1 cellular context compared by ENCODE assay signal in the genomic region with DNA sequence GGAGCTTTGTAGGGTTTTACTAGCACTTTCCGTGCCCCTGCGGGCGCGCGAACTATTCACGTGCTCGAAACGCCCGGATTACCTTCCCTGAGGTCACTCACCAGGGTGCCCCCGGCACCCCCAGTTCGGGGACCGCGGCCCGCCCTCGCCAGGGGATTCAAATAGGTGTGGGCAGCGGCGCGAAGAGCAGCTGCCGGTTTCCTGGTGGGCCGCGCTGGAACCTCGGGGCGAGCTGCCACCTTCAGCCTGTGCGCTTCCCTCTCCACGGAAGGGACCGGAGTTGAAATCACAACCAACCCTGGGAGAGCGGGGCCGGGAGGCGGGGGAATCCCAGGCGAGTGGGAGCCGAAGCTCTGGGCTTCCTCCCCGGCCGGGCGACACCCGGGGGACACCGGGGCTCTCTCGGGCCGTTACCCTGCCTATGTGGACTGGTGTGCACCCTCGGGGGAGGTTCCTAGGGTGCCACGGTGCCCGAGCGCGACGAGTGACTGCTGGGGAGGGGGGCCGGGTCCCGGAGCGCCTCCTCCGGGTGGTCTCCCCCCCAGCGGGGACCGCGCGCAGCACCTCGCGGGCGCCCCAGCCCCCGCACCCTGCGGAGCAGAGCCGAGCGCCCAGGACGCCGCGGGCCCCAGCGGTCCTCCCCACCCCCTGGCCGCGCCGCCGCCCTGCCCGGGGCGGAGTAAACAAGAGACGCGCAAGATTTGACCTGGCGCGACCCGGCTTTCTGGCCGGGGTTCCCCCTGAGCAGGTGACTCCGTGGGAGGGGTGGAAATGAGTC.
A peak's percentile ranks its signal among the peaks of the same experiment; 100 is the strongest.
TF ChIP-seq lines count a peak whose summit lies in the region.

No MANE protein-coding gene starts in this region.

TF ChIP-seq in HepG2, 621 proteins besides CTCF, POLR2A, EP300 and RAD21 (continued from another document and continues in another):
- TF ChIP-seq ZNF770 (CRISPR knock-in tag; IDR thresholded peaks at IDR 0.05), result peak; percentile 35; the same call in 1 of the 2 replicates
- no peak for TF ChIP-seq ZNF567 (CRISPR knock-in tag; IDR thresholded peaks at IDR 0.05; ENCODE audit: borderline replicate concordance)
- no peak for TF ChIP-seq ATF2 (CRISPR knock-in tag; IDR thresholded peaks at IDR 0.05)
- TF ChIP-seq HNRNPL (IDR thresholded peaks at IDR 0.05; ENCODE audit: low read depth, low read length), result peak; percentile 83; the same call in 1 of the 2 replicates
- TF ChIP-seq FOXM1 (CRISPR knock-in tag; IDR thresholded peaks at IDR 0.05), result no peak
- TF ChIP-seq, protein P1, sequence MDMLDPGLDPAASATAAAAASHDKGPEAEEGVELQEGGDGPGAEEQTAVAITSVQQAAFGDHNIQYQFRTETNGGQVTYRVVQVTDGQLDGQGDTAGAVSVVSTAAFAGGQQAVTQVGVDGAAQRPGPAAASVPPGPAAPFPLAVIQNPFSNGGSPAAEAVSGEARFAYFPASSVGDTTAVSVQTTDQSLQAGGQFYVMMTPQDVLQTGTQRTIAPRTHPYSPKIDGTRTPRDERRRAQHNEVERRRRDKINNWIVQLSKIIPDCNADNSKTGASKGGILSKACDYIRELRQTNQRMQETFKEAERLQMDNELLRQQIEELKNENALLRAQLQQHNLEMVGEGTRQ (IDR thresholded peaks at IDR 0.05; ENCODE audit: low read depth, low read length), result no peak
- TF ChIP-seq, protein P1 (CRISPR knock-in tag; IDR thresholded peaks at IDR 0.05; ENCODE audit: borderline replicate concordance), result no peak
- peak; percentile 98 for TF ChIP-seq RXRB (CRISPR knock-in tag; IDR thresholded peaks at IDR 0.05; ENCODE audit: borderline replicate concordance)
- no peak for TF ChIP-seq ZSCAN30 (CRISPR knock-in tag; IDR thresholded peaks at IDR 0.05)
- TF ChIP-seq, protein P2, sequence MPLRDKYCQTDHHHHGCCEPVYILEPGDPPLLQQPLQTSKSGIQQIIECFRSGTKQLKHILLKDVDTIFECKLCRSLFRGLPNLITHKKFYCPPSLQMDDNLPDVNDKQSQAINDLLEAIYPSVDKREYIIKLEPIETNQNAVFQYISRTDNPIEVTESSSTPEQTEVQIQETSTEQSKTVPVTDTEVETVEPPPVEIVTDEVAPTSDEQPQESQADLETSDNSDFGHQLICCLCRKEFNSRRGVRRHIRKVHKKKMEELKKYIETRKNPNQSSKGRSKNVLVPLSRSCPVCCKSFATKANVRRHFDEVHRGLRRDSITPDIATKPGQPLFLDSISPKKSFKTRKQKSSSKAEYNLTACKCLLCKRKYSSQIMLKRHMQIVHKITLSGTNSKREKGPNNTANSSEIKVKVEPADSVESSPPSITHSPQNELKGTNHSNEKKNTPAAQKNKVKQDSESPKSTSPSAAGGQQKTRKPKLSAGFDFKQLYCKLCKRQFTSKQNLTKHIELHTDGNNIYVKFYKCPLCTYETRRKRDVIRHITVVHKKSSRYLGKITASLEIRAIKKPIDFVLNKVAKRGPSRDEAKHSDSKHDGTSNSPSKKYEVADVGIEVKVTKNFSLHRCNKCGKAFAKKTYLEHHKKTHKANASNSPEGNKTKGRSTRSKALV (CRISPR knock-in tag; IDR thresholded peaks at IDR 0.05), result peak; percentile 63; the same call in 1 of the 2 replicates
- TF ChIP-seq, protein P3, sequence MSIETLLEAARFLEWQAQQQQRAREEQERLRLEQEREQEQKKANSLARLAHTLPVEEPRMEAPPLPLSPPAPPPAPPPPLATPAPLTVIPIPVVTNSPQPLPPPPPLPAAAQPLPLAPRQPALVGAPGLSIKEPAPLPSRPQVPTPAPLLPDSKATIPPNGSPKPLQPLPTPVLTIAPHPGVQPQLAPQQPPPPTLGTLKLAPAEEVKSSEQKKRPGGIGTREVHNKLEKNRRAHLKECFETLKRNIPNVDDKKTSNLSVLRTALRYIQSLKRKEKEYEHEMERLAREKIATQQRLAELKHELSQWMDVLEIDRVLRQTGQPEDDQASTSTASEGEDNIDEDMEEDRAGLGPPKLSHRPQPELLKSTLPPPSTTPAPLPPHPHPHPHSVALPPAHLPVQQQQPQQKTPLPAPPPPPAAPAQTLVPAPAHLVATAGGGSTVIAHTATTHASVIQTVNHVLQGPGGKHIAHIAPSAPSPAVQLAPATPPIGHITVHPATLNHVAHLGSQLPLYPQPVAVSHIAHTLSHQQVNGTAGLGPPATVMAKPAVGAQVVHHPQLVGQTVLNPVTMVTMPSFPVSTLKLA (IDR thresholded peaks at IDR 0.05), result no peak
- no peak for TF ChIP-seq CEBPG (CRISPR knock-in tag; IDR thresholded peaks at IDR 0.05)
- TF ChIP-seq NFIC (IDR thresholded peaks at IDR 0.05; ENCODE audit: low read length), result no peak
- TF ChIP-seq ZBTB3 (CRISPR knock-in tag; IDR thresholded peaks at IDR 0.05; ENCODE audit: borderline replicate concordance, low read depth), result no peak
- TF ChIP-seq SNRNP70 (IDR thresholded peaks at IDR 0.05; ENCODE audit: low read depth, low read length), result no peak
- no peak for TF ChIP-seq ZNF282 (IDR thresholded peaks at IDR 0.05; ENCODE audit: partially characterized antibody)
- TF ChIP-seq KLF13 (CRISPR knock-in tag; IDR thresholded peaks at IDR 0.05), result no peak
- peak; percentile 85 for TF ChIP-seq ARID5B (CRISPR knock-in tag; IDR thresholded peaks at IDR 0.05)
- TF ChIP-seq ZNF256 (CRISPR knock-in tag; conservative IDR thresholded peaks at IDR 0.05), result no peak; the same call in 1 of the 2 replicates
- TF ChIP-seq TOPORS (CRISPR knock-in tag; IDR thresholded peaks at IDR 0.05), result no peak
- TF ChIP-seq, protein P4, sequence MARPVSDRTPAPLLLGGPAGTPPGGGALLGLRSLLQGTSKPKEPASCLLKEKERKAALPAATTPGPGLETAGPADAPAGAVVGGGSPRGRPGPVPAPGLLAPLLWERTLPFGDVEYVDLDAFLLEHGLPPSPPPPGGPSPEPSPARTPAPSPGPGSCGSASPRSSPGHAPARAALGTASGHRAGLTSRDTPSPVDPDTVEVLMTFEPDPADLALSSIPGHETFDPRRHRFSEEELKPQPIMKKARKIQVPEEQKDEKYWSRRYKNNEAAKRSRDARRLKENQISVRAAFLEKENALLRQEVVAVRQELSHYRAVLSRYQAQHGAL (CRISPR knock-in tag; IDR thresholded peaks at IDR 0.05; ENCODE audit: not compliant biosample characterization), result peak; percentile 26
- TF ChIP-seq ARID3A (IDR thresholded peaks at IDR 0.05; ENCODE audit: low read depth, low read length), result no peak; the same call in 1 of the 2 replicates
- peak; percentile 75; the same call in 1 of the 2 replicates for TF ChIP-seq ZNF761 (CRISPR knock-in tag; conservative IDR thresholded peaks at IDR 0.05)
- no peak for TF ChIP-seq NFYC (CRISPR knock-in tag; IDR thresholded peaks at IDR 0.05)
- TF ChIP-seq ZNF44 (CRISPR knock-in tag; IDR thresholded peaks at IDR 0.05), result no peak
- TF ChIP-seq CHD4 (IDR thresholded peaks at IDR 0.05; ENCODE audit: borderline replicate concordance, low read length), result no peak
- no peak for TF ChIP-seq RBAK (CRISPR knock-in tag; IDR thresholded peaks at IDR 0.05)
- TF ChIP-seq ZNF616 (CRISPR knock-in tag; IDR thresholded peaks at IDR 0.05; ENCODE audit: low read depth), result no peak
- no peak for TF ChIP-seq NPAS2 (CRISPR knock-in tag; IDR thresholded peaks at IDR 0.05; ENCODE audit: borderline replicate concordance)
- TF ChIP-seq RCOR2 (CRISPR knock-in tag; IDR thresholded peaks at IDR 0.05), result no peak
- TF ChIP-seq ZNF263 (CRISPR knock-in tag; IDR thresholded peaks at IDR 0.05), result peak; percentile 83
- TF ChIP-seq, protein P5, sequence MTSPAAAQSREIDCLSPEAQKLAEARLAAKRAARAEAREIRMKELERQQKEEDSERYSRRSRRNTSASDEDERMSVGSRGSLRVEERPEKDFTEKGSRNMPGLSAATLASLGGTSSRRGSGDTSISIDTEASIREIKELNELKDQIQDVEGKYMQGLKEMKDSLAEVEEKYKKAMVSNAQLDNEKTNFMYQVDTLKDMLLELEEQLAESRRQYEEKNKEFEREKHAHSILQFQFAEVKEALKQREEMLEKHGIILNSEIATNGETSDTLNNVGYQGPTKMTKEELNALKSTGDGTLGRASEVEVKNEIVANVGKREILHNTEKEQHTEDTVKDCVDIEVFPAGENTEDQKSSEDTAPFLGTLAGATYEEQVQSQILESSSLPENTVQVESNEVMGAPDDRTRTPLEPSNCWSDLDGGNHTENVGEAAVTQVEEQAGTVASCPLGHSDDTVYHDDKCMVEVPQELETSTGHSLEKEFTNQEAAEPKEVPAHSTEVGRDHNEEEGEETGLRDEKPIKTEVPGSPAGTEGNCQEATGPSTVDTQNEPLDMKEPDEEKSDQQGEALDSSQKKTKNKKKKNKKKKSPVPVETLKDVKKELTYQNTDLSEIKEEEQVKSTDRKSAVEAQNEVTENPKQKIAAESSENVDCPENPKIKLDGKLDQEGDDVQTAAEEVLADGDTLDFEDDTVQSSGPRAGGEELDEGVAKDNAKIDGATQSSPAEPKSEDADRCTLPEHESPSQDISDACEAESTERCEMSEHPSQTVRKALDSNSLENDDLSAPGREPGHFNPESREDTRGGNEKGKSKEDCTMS (CRISPR knock-in tag; conservative IDR thresholded peaks at IDR 0.05), result no peak
- no peak; the same call in none of the 2 replicates for TF ChIP-seq ZNF704 (CRISPR knock-in tag; IDR thresholded peaks at IDR 0.05; ENCODE audit: borderline replicate concordance)
- TF ChIP-seq ZNF260 (CRISPR knock-in tag; IDR thresholded peaks at IDR 0.05; ENCODE audit: borderline replicate concordance, low read depth), result no peak
- TF ChIP-seq GFI1 (CRISPR knock-in tag; IDR thresholded peaks at IDR 0.05; ENCODE audit: borderline replicate concordance), result peak; percentile 74; the same call in 1 of the 2 replicates
